ENCODE assay signal across 9 cellular contexts in the genomic region with DNA sequence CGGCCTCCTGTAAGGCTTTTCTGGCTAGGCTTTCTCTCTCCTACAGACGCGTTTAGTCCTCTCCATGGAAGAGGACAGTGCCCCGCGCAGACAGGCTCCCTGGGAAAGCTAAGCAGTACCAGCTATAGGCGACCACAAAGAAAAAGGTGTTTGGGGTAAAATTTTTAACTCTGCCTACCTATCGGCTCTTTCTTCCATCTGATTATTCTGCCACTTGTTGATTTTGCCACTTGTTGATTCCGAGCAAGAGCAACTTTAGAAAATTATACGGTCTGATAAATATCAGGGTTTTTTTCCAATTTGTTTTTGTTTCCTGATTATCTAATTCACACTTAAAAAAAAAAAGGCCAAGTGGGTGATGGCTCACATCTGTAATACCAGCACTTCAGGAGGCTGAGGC.
"Had no signal": no experiment of that assay in that cellular context is flagged by ENCODE, and none has a peak within 500 bp of the region (broad histone marks: within the 10 kb centered on the region; RNA-seq: fewer than 3 reads in every experiment).

No MANE protein-coding gene starts in this region.

- H3K4me3 ChIP-seq: GM23248, HAP-1 had no signal

- DNase-seq: GM23248, GOT3, H7, KBM-7 had no signal

- H3K27ac ChIP-seq: GM23248, HL-60 had no signal

- H3K27ac Mint-ChIP-seq: IgD-negative memory B cell had no signal

- H3K36me3 Mint-ChIP-seq: IgD-negative memory B cell had no signal

- H3K4me3 Mint-ChIP-seq: IgD-negative memory B cell had no signal

- H3K36me3 ChIP-seq: HAP-1 had no signal

- ATAC-seq: HCT116, HepG2 had no signal

- H3K9me3 ChIP-seq: HAP-1 had no signal

- H3K4me1 Mint-ChIP-seq: IgD-negative memory B cell had no signal
